17 cellular contexts compared by ENCODE assay signal in the genomic region with DNA sequence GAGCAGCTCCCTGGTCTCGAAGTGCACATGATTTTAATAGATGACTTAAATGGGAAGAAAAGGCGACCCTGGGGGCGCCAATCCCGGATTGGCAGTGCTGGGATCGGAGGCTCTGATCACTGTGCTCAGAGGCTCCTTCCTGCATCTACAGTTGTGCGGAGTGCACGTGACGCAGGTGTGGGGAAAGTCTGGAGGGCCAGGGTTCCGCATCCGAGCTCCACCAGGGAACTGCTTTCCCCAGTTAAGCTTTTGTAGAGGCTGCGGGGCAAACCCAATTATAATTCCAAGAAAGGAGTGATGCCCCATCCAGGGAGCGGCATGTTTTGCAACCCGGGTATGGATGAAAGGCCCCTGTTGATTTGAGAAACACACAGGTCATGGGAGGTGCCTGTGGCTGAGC.
"Had no signal": no experiment of that assay in that cellular context is flagged by ENCODE, and none has a peak within 500 bp of the region (broad histone marks: within the 10 kb centered on the region; RNA-seq: fewer than 3 reads in every experiment).

No MANE protein-coding gene starts in this region.

- H3K4me3 ChIP-seq: lower lobe of right lung, right atrium auricular region, skin epidermis had no signal

- H3K36me3 ChIP-seq: right atrium auricular region had no signal

- DNase-seq: activated CD4-positive, alpha-beta T cell treated with anti-CD3 and anti-CD28 coated beads for 36 hours; activated CD4-positive, alpha-beta T cell treated with anti-CD3 and anti-CD28 coated beads, Interleukin-2, amount 50 U/mL, for 48 hours; activated naive CD4-positive, alpha-beta T cell treated with anti-CD3 and anti-CD28 coated beads, Interleukin-2, amount 10 ng/mL, durations not matched to agents 7 days and 5 days; activated T-cell treated with anti-CD3 and anti-CD28 coated beads, Interleukin-2, amount 50 U/mL, for 1 hour; aorta; brain microvascular endothelial cell; cortex of kidney; glutamatergic neuron; hippocampal formation; islet precursor cell; left colon; lower lobe of right lung; stimulated activated CD4-positive, alpha-beta T cell treated with anti-CD3 and anti-CD28 coated beads, Interleukin-4, amount 100 ng/mL, for 24 hours had no signal

- H3K27me3 ChIP-seq: brain microvascular endothelial cell, right atrium auricular region had no signal

- H3K27ac ChIP-seq: brain microvascular endothelial cell, lower lobe of right lung, right atrium auricular region had no signal

- H3K9me3 ChIP-seq: lower lobe of right lung, right atrium auricular region had no signal

- ATAC-seq: activated CD4-positive, alpha-beta T cell treated with anti-CD3 and anti-CD28 coated beads for 36 hours; esophagus mucosa; left colon; lower lobe of right lung; stimulated activated memory B cell treated with anti-CD40 and anti-IgM and Interleukin-4, amounts not matched to agents 10 μg/mL and 1 μg/mL and 100 μg/mL, for 72 hours had no signal
